ENCODE assay signal across 36 cellular contexts in genomic region chr13:25210842-25211241, GRCh38. TPM values are rescaled to one million over a fixed set of nuclear protein-coding genes. Genes with fewer than 3 reads are reported as not detected.
"Had no signal": no experiment of that assay in that cellular context is flagged by ENCODE, and none has a peak within 500 bp of the region (broad histone marks: within the 10 kb centered on the region; RNA-seq: fewer than 3 reads in every experiment).

No MANE protein-coding gene starts in this region.

- H3K27me3 ChIP-seq: ascending aorta, Peyer's patch, SJSA1 had no signal

- ATAC-seq: activated CD8-positive, alpha-beta T cell treated with anti-CD3 and anti-CD28 coated beads for 36 hours; activated T-cell treated with anti-CD3 and anti-CD28 coated beads, Interleukin-2, amount 50 U/mL, for 72 hours; activated T-helper 17 cell treated with anti-CD3 and anti-CD28 coated beads, Interleukin-2, amount 50 U/mL, for 72 hours; PC-3; T-cell had no signal

- H3K27ac ChIP-seq: ascending aorta, KMS-11, Peyer's patch, SJSA1, WERI-Rb-1 had no signal

- DNase-seq: activated CD4-positive, alpha-beta T cell treated with anti-CD3 and anti-CD28 coated beads for 1 hour; activated CD4-positive, alpha-beta T cell treated with anti-CD3 and anti-CD28 coated beads for 48 hours; activated CD4-positive, CD25-positive, alpha-beta regulatory T cell; activated CD8-positive, alpha-beta T cell treated with anti-CD3 and anti-CD28 coated beads for 36 hours; activated effector memory CD4-positive, alpha-beta T cell treated with anti-CD3 and anti-CD28 coated beads, Interleukin-2, amount 50 U/mL, for 16 hours; activated naive CD4-positive, alpha-beta T cell; activated naive CD4-positive, alpha-beta T cell treated with anti-CD3 and anti-CD28 coated beads, Interleukin-2, amount 50 U/mL, for 16 hours; activated naive CD8-positive, alpha-beta T cell treated with anti-CD3 and anti-CD28 coated beads for 36 hours; activated T-cell treated with anti-CD3 and anti-CD28 coated beads, Interleukin-2, amount 50 U/mL, for 1 hour; activated T-cell treated with anti-CD3 and anti-CD28 coated beads, Interleukin-2, amount 50 U/mL, for 72 hours; amniotic stem cell; MM.1S; MV-4-11; NCI-H1092; NCI-H1436 treated with DMSO at 0.1 percent for 48 hours; NCI-H1694 treated with DMSO at 0.1 percent for 48 hours; NCI-H2029; NCI-H510A; NCI-H526; NCI-H748 treated with DMSO at 0.1 percent for 48 hours; NK-92 treated with Interleukin-12 subunit alpha and Interleukin-12 subunit beta, amount 100 ng/mL, for 24 hours; PC-3; Peyer's patch; RPMI8226; SHP77 treated with DMSO at 0.1 percent for 48 hours; SK-N-SH; T-cell; T-helper 2 cell; T1000; WERI-Rb-1 had no signal

RNA-seq across cellular contexts. Expression of gene AMER2, which starts 38.8 kb away (rescaled TPM):
- total RNA-seq: activated CD8-positive, alpha-beta memory T cell treated with anti-CD3 and anti-CD28 coated beads for 36 hours; activated CD8-positive, alpha-beta T cell treated with anti-CD3 and anti-CD28 coated beads for 36 hours; activated naive CD8-positive, alpha-beta T cell treated with anti-CD3 and anti-CD28 coated beads for 36 hours; activated T-helper 17 cell treated with anti-CD3 and anti-CD28 coated beads, Interleukin-2, amount 50 U/mL, for 72 hours; ascending aorta; LHCN-M2; PC-3; Peyer's patch; SJSA1 had no signal
